In the genomic region with DNA sequence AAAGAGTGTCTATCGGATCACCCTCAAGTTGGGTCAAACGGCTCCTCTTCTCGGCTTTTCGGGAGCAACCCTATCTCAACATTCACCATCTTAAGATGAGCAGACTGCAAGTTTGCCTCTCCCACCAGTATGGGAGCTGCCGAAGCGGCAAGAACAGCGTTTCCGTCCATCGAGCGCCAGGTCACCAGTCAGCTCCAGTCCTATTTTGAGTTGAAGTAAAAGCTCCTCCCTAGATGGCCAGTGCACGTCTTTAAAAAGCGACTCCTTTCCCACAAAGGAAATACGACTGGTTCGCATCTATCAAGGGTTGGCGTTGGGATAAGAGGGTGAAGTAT, we compare ENCODE assay signal across 8 cellular contexts. TPM values are rescaled to one million over a fixed set of nuclear protein-coding genes. Genes with fewer than 3 reads are reported as not detected.
DNase-seq lines count a peak whose midpoint lies in the region; ATAC-seq, FAIRE-seq and TF ChIP-seq lines count a peak whose summit lies in the region.

No MANE protein-coding gene starts in this region.

- peak overlapping the region; percentile 83 for H3K4me2 ChIP-seq in GM23338
- H3K4me2 ChIP-seq in Loucy (ENCODE audit: low read depth, low read length, poor library complexity, severe bottlenecking): peak overlapping the region; percentile 97

- H3K4me3 ChIP-seq in GM23338 (peak overlapping the region; percentile 88), Loucy (ENCODE audit: low read length, poor library complexity, severe bottlenecking) (peak overlapping the region; percentile 85), kidney (ENCODE audit: low read length in 2 of 2) (peak overlapping the region; percentile 93), stomach (peak overlapping the region; percentile 75 to 100 (median 90))

- TF ChIP-seq EP300 in stomach (IDR thresholded peaks at IDR 0.05): no peak

- H2AFZ ChIP-seq in GM23338 (peak overlapping the region; percentile 28; the same call in 1 of the 2 replicates), Loucy (ENCODE audit: low read length) (peak overlapping the region; percentile 90)

- H3K9ac ChIP-seq in Loucy (ENCODE audit: low read depth, low read length, poor library complexity, severe bottlenecking): peak overlapping the region; percentile 89
- peak overlapping the region; percentile 74 to 93 for H3K9ac ChIP-seq in kidney (ENCODE audit: low read length in 2 of 2)

- H3K9me3 Mint-ChIP-seq in GM23338: no peaks in the 10 kb centered on the region

- H3K9me2 ChIP-seq in GM23338 (ENCODE audit: insufficient read depth) (no peaks in the 10 kb centered on the region), Loucy (replicated peaks; ENCODE audit: low read depth, low read length) (no peaks in the 10 kb centered on the region)

- intact Hi-C loops in kidney (cut with DNase I) (no loop called here), stomach (cut with DNase I; ENCODE audit: low total_unique reads) (no loop called here)

- no peaks in the 10 kb centered on the region; the same call in 2 of the 3 replicates for H3K36me3 Mint-ChIP-seq in GM23338 (ENCODE audit: low read depth)

- no peak for FAIRE-seq in kidney (lab: Jason Lieb, UNC)

- peak overlapping the region; percentile 99 for H3K4me3 Mint-ChIP-seq in GM23338

- TF ChIP-seq CTCF in GM23338 (conservative IDR thresholded peaks at IDR 0.05; ENCODE audit: low read depth in 2 of 2): no peak
- TF ChIP-seq CTCF in Loucy (conservative IDR thresholded peaks at IDR 0.05; ENCODE audit: low read length): no peak
- TF ChIP-seq CTCF in kidney (IDR thresholded peaks at IDR 0.05; ENCODE audit: borderline replicate concordance, extremely low read depth, insufficient read depth): no peak
- TF ChIP-seq CTCF in stomach (IDR thresholded peaks at IDR 0.05): no peak

- peak overlapping the region; percentile 100 for H3K27ac Mint-ChIP-seq in GM23338

- H3K27ac ChIP-seq in GM23338 (ENCODE audit: low read depth) (peak overlapping the region; percentile 93), angular gyrus (ENCODE audit: low read depth, low read length) (peak overlapping the region; percentile 80), kidney (ENCODE audit: low read depth in 2 of 2, low read length in 2 of 2) (peak overlapping the region; percentile 86 to 95), stomach (peak overlapping the region; percentile 86 to 95 (median 95))

- DNase-seq in DMS53 treated with DMSO at 0.1 percent for 48 hours (lab: John Stamatoyannopoulos, UW; ENCODE audit: unreplicated experiment) (peak; percentile 79), DMS53 (lab: John Stamatoyannopoulos, UW) (no peak), GM23338 (ENCODE audit: low spot score) (no peak), kidney (peak; percentile 88), stomach (no peak)
- no peak for DNase-seq in activated effector memory CD4-positive, alpha-beta T cell treated with Interleukin-2 at 50 U/mL for 16 hours

- H3K79me2 ChIP-seq in GM23338 (replicated peaks; ENCODE audit: insufficient read depth): peaks cover 48% of the 10 kb centered on the region
- peaks cover 54% of the 10 kb centered on the region for H3K79me2 ChIP-seq in Loucy (ENCODE audit: insufficient read depth, low read length)

- H3F3A ChIP-seq in GM23338 (replicated peaks; ENCODE audit: low read depth) (0 out of 2 replicates have a peak, but pooled peaks cover 4% of the 10 kb centered on the region), Loucy (ENCODE audit: low read depth) (no peaks in the 10 kb centered on the region)

- H3K4me1 ChIP-seq in GM23338 (ENCODE audit: insufficient read depth) (peaks cover 18% of the 10 kb centered on the region), Loucy (ENCODE audit: insufficient read depth, low read length, poor library complexity, severe bottlenecking) (peaks cover 27% of the 10 kb centered on the region), kidney (ENCODE audit: control insufficient read depth in 1 of 2, insufficient read depth in 1 of 2, low read depth in 1 of 2, low read length in 2 of 2) (peaks cover 16% of the 10 kb centered on the region in 2 donors), stomach (peaks cover 11 to 56% (median 51%) of the 10 kb centered on the region in 4 donors)

- TF ChIP-seq POLR2A in stomach (IDR thresholded peaks at IDR 0.05): peak in 1 of 4 donors; percentile 18

- H3K36me3 ChIP-seq in GM23338 (ENCODE audit: insufficient read depth) (no peaks in the 10 kb centered on the region), Loucy (ENCODE audit: insufficient read depth, low read length) (no peaks in the 10 kb centered on the region), kidney (ENCODE audit: control insufficient read depth in 1 of 2, insufficient read depth in 2 of 2, low read length in 2 of 2) (no peaks in the 10 kb centered on the region), stomach (no peaks in the 10 kb centered on the region)

- H3K9me3 ChIP-seq in Loucy (ENCODE audit: insufficient read depth, low read depth, low read length): no peaks in the 10 kb centered on the region
- H3K9me3 ChIP-seq in kidney (ENCODE audit: control insufficient read depth in 1 of 2, low read length in 2 of 2): no peaks in the 10 kb centered on the region
- no peaks in the 10 kb centered on the region for H3K9me3 ChIP-seq in stomach

- H3K27me3 Mint-ChIP-seq in GM23338 (ENCODE audit: insufficient read depth, low read depth, poor library complexity): peaks cover 11% of the 10 kb centered on the region

- 0 to 1% (median 0%) methylated on average over 11 to 15 of the region's 15 CpGs for WGBS in stomach, 5 donors

- H3K27me3 ChIP-seq in GM23338 (ENCODE audit: insufficient read depth) (no peaks in the 10 kb centered on the region), Loucy (ENCODE audit: insufficient read depth, low read length, poor library complexity, severe bottlenecking) (no peaks in the 10 kb centered on the region), stomach (no peaks in the 10 kb centered on the region)

- H4K20me1 ChIP-seq in GM23338 (replicated peaks; ENCODE audit: insufficient read depth) (peaks cover 15% of the 10 kb centered on the region), Loucy (ENCODE audit: insufficient read depth, low read length, poor library complexity, severe bottlenecking) (peaks cover 34% of the 10 kb centered on the region)

- peak; percentile 67 for ATAC-seq in GM23338

- peaks cover 27% of the 10 kb centered on the region for H3K4me1 Mint-ChIP-seq in GM23338

TF ChIP-seq in GM23338, 12 proteins besides CTCF, POLR2A, EP300 and RAD21 (continues in another document):
- TF ChIP-seq NANOG (IDR thresholded peaks at IDR 0.05; ENCODE audit: borderline replicate concordance): no peak
- TF ChIP-seq POLR2AphosphoS5 (IDR thresholded peaks at IDR 0.05; ENCODE audit: low read depth): no peak
- TF ChIP-seq REST (IDR thresholded peaks at IDR 0.05; ENCODE audit: unreplicated experiment): no peak
- TF ChIP-seq EZH2 (IDR thresholded peaks at IDR 0.05; ENCODE audit: low read depth, unreplicated experiment): no peak
- TF ChIP-seq STAT1 (IDR thresholded peaks at IDR 0.05; ENCODE audit: unreplicated experiment): no peak
- no peak for TF ChIP-seq CREB1 (CRISPR knock-in tag; IDR thresholded peaks at IDR 0.05; ENCODE audit: low read depth)
- TF ChIP-seq ZNF331 (CRISPR knock-in tag; IDR thresholded peaks at IDR 0.05; ENCODE audit: low read depth): no peak

RNA-seq across cellular contexts. Expression of gene U2SURP, which starts 0.4 kb away (rescaled TPM):
- total RNA-seq in GM23338 (2014; rRNA removed; shearing (Covaris generic)): 108 and 116 TPM in 2 replicates
- polyA plus RNA-seq in GM23338 (2016; fragmentation: Nextera tagmentation; extraction: Ambion mirVana) (339 and 372 TPM in 2 replicates), kidney (ENCODE audit: insufficient read depth, low read depth, low replicate concordance) (23.0 TPM), stomach (10 to 100 TPM; 12.8 to 27.6 (median 16.6) TPM)
- total RNA-seq in kidney (97.7 TPM), stomach (100 to 1,000 TPM in 2 of 5 donors, 10 to 100 TPM in 3; 50.4 to 156 (median 96.5) TPM)

RNA-seq across cellular contexts. Expression of gene PAQR9, which starts 37.5 kb away (rescaled TPM):
- total RNA-seq in GM23338 (2014; rRNA removed; shearing (Covaris generic)): 2.0 and 2.3 TPM in 2 replicates
- polyA plus RNA-seq in GM23338 (2016; fragmentation: Nextera tagmentation; extraction: Ambion mirVana) (2.0 and 2.2 TPM in 2 replicates), kidney (ENCODE audit: insufficient read depth, low read depth, low replicate concordance) (not detected), stomach (not detected)
- total RNA-seq in kidney (0.09 TPM), stomach (not detected)

Comparison
In these comparisons a context has a peak if more than half of its experiments do, and no peak if none do; other contexts are left out.
1. DNase-seq: peak in DMS53 treated with DMSO at 0.1 percent for 48 hours (single experiment) and kidney (single experiment); none in DMS53 (single experiment), GM23338 (single experiment), stomach (single experiment) and activated effector memory CD4-positive, alpha-beta T cell treated with Interleukin-2 at 50 U/mL for 16 hours (single experiment).
2. Peak in every context shown above with its lines, with median percentiles within 50 percentile points of each other: H3K27ac ChIP-seq and H3K4me3 ChIP-seq.